ENCODE assay signal across 6 cellular contexts in the genomic region with DNA sequence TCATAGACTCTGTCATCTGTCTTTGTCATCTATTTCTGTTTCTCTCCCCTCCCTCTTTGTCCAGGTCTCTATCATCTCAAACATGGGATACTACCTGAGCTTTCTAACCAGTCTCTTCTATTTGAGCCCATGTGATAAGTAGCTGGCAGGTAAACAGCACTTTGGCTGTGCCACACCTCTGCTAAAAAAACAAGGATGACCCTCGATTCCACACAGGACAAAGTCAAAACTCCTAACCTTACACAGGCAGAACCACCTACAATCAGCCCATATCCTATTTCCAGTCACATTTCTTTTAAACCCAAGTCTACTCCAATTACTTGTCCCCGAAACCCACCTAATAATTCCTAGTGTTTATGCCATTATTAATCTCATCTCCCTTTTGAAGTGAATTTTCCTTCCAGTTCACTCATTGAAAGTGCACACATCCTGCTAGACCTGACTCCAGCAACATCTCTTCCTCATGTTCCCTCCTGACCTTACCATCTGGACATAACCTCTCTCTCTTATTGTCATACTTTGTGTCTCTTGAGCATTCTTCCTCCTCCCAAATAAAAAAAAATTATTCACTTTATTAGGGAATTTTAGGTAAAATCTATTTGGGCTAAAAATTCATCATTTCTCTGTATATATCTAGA.
"Had no signal": no experiment of that assay in that cellular context is flagged by ENCODE, and none has a peak within 500 bp of the region (broad histone marks: within the 10 kb centered on the region; RNA-seq: fewer than 3 reads in every experiment).

No MANE protein-coding gene starts in this region.

- ATAC-seq: K562 had no signal

- H3K27ac ChIP-seq: HL-60 had no signal

- FAIRE-seq: HTR-8/SVneo, K562 had no signal

- DNase-seq: IMR-90, KBM-7, KG1 had no signal

- H3K4me3 ChIP-seq: K562 had no signal
